In genomic region chr6:167244064-167244949, GRCh38 we compare ENCODE assay signal across 23 cellular contexts. TPM values are rescaled to one million over a fixed set of nuclear protein-coding genes. Genes with fewer than 3 reads are reported as not detected.
DNase-seq lines count a peak whose midpoint lies in the region; ATAC-seq and TF ChIP-seq lines count a peak whose summit lies in the region.
"Had no signal": no experiment of that assay in that cellular context is flagged by ENCODE, and none has a peak within 500 bp of the region (broad histone marks: within the 10 kb centered on the region; RNA-seq: fewer than 3 reads in every experiment).

No MANE protein-coding gene starts in this region.

- H3K9me3 ChIP-seq in neuron (ENCODE audit: low read length) (no peaks in the 10 kb centered on the region), Caco-2 (no peaks in the 10 kb centered on the region)
- H3K9me3 ChIP-seq: heart right ventricle, vagina had no signal

- H3K9me3 Mint-ChIP-seq in glutamatergic neuron (ENCODE audit: unreplicated experiment) = peaks cover 19% of the 10 kb centered on the region
- no peaks in the 10 kb centered on the region for H3K9me3 Mint-ChIP-seq in Caco-2 (ENCODE audit: unreplicated experiment)
- H3K9me3 Mint-ChIP-seq: activated CD4-positive, alpha-beta memory T cell treated with anti-CD3 and anti-CD28 coated beads, Interleukin-2, amount 10 ng/mL, durations not matched to agents 7 days and 5 days; activated naive CD4-positive, alpha-beta T cell treated with anti-CD3 and anti-CD28 coated beads, Interleukin-2, amount 50 U/mL, for 72 hours; activated T-cell treated with anti-CD3 and anti-CD28 coated beads, Interleukin-2, amount 50 U/mL, for 24 hours; natural killer cell had no signal

- no TSS peak for BruUV-seq in Caco-2 (replicated peaks; lab: Mats Ljungman, UMichigan)

- TF ChIP-seq CTCF in glutamatergic neuron (IDR thresholded peaks at IDR 0.05; ENCODE audit: partially characterized antibody, unreplicated experiment) = no peak
- no peak for TF ChIP-seq CTCF in Caco-2 (IDR thresholded peaks at IDR 0.05; ENCODE audit: insufficient read depth in 1 of 2, low read depth in 1 of 2, low read length in 1 of 2, severe bottlenecking in 1 of 2, unreplicated experiment in 1 of 2)

- intact Hi-C loops in Caco-2 (cut with micrococcal nuclease; ENCODE audit: unreplicated experiment) = no loop called here

- H3K27me3 Mint-ChIP-seq in glutamatergic neuron (ENCODE audit: unreplicated experiment) = peaks cover 11% of the 10 kb centered on the region
- no peaks in the 10 kb centered on the region for H3K27me3 Mint-ChIP-seq in Caco-2 (ENCODE audit: insufficient read depth, unreplicated experiment)

- CTCF ChIA-PET in Caco-2 (lab: Charles Lee) = no interaction called here

- H3K4me3 Mint-ChIP-seq in glutamatergic neuron (ENCODE audit: unreplicated experiment) (peak overlapping the region; percentile 14), Caco-2 (ENCODE audit: unreplicated experiment) (no peak overlapping the region)
- H3K4me3 Mint-ChIP-seq: activated CD4-positive, alpha-beta memory T cell treated with anti-CD3 and anti-CD28 coated beads, Interleukin-2, amount 10 ng/mL, durations not matched to agents 7 days and 5 days; activated T-cell treated with anti-CD3 and anti-CD28 coated beads, Interleukin-2, amount 50 U/mL, for 24 hours; CD4-positive, alpha-beta memory T cell; natural killer cell had no signal

- H2AFZ ChIP-seq in neuron (ENCODE audit: low read depth, low read length) = peak overlapping the region; percentile 33

- H3K36me3 ChIP-seq in neuron (ENCODE audit: insufficient read depth, low read length) (no peaks in the 10 kb centered on the region), Caco-2 (ENCODE audit: control insufficient read depth, insufficient read depth, low read length) (no peaks in the 10 kb centered on the region)
- H3K36me3 ChIP-seq: heart right ventricle, vagina had no signal

- DNase-seq in DMS 273 (lab: John Stamatoyannopoulos, UW; ENCODE audit: unreplicated experiment) (peak; percentile 47), NCI-H524 (lab: John Stamatoyannopoulos, UW) (peak; percentile 81 to 93), glutamatergic neuron (no peak), NCI-H1105 treated with DMSO at 0.1 percent for 48 hours (lab: John Stamatoyannopoulos, UW) (no peak), Caco-2 (no peak)
- DNase-seq in effector CD8-positive, alpha-beta T cell (lab: John Stamatoyannopoulos, UW) = no peak
- DNase-seq: activated CD4-positive, alpha-beta memory T cell treated with anti-CD3 and anti-CD28 coated beads, Interleukin-2, amount 10 ng/mL, durations not matched to agents 7 days and 5 days; activated T-cell treated with anti-CD3 and anti-CD28 coated beads, Interleukin-2, amount 50 U/mL, for 24 hours; CD4-positive, alpha-beta memory T cell; cortex of kidney; heart right ventricle; natural killer cell; NCI-H1105; OCI-M1; SHP77 treated with DMSO at 0.1 percent for 48 hours; stimulated activated CD4-positive, alpha-beta T cell treated with anti-CD3 and anti-CD28 coated beads, Interleukin-4, amount 100 ng/mL, for 4 hours had no signal

- no peak for ATAC-seq in GM21526 (IDR thresholded peaks at IDR 0.05; ENCODE audit: low FRiP score, unreplicated experiment)
- ATAC-seq: activated naive CD4-positive, alpha-beta T cell treated with anti-CD3 and anti-CD28 coated beads, Interleukin-2, amount 50 U/mL, for 72 hours; heart right ventricle; natural killer cell had no signal

- H3K4me1 Mint-ChIP-seq in glutamatergic neuron (ENCODE audit: low read depth, unreplicated experiment) (peaks cover 51% of the 10 kb centered on the region), Caco-2 (ENCODE audit: low read depth, unreplicated experiment) (peaks cover 5% of the 10 kb centered on the region)
- H3K4me1 Mint-ChIP-seq: activated CD4-positive, alpha-beta memory T cell treated with anti-CD3 and anti-CD28 coated beads, Interleukin-2, amount 10 ng/mL, durations not matched to agents 7 days and 5 days; natural killer cell had no signal

- H3K27me3 ChIP-seq in neuron (ENCODE audit: insufficient read depth, low read length) = no peaks in the 10 kb centered on the region
- H3K27me3 ChIP-seq in Caco-2 (replicated peaks; ENCODE audit: control insufficient read depth, insufficient read depth, low read length) = no peaks in the 10 kb centered on the region
- H3K27me3 ChIP-seq: vagina had no signal

- peaks cover 29% of the 10 kb centered on the region for H3K4me1 ChIP-seq in neuron (ENCODE audit: insufficient read depth, low read length)
- peaks cover 27% of the 10 kb centered on the region for H3K4me1 ChIP-seq in Caco-2
- H3K4me1 ChIP-seq: heart right ventricle, vagina had no signal

- H3K27ac Mint-ChIP-seq in glutamatergic neuron (ENCODE audit: unreplicated experiment) (peak overlapping the region; percentile 81), Caco-2 (ENCODE audit: unreplicated experiment) (no peak overlapping the region)
- H3K27ac Mint-ChIP-seq: activated CD4-positive, alpha-beta memory T cell treated with anti-CD3 and anti-CD28 coated beads, Interleukin-2, amount 10 ng/mL, durations not matched to agents 7 days and 5 days; activated naive CD4-positive, alpha-beta T cell treated with anti-CD3 and anti-CD28 coated beads, Interleukin-2, amount 50 U/mL, for 72 hours; activated T-cell treated with anti-CD3 and anti-CD28 coated beads, Interleukin-2, amount 50 U/mL, for 24 hours; natural killer cell had no signal

- H3K4me3 ChIP-seq in neuron (ENCODE audit: low read length) = no peak overlapping the region
- no peak overlapping the region for H3K4me3 ChIP-seq in Caco-2 (ENCODE audit: low read depth, low read length)
- H3K4me3 ChIP-seq: heart right ventricle, vagina had no signal

- POLR2A ChIA-PET in Caco-2 (lab: Charles Lee) = no interaction called here

- H3K36me3 Mint-ChIP-seq in glutamatergic neuron (ENCODE audit: unreplicated experiment) = no peaks in the 10 kb centered on the region
- H3K36me3 Mint-ChIP-seq in Caco-2 (ENCODE audit: insufficient read depth, unreplicated experiment) = no peaks in the 10 kb centered on the region
- H3K36me3 Mint-ChIP-seq: activated naive CD4-positive, alpha-beta T cell treated with anti-CD3 and anti-CD28 coated beads, Interleukin-2, amount 50 U/mL, for 72 hours; CD4-positive, alpha-beta memory T cell; natural killer cell had no signal

RNA-seq across cellular contexts. Expression of gene UNC93A, which starts 46.8 kb away (rescaled TPM):
- total RNA-seq in glutamatergic neuron (ENCODE audit: unreplicated experiment) = not detected
- total RNA-seq in Caco-2 (2022) = 32.3 and 36.1 TPM in 2 replicates
- total RNA-seq: activated CD4-positive, alpha-beta memory T cell treated with anti-CD3 and anti-CD28 coated beads, Interleukin-2, amount 10 ng/mL, durations not matched to agents 7 days and 5 days; activated naive CD4-positive, alpha-beta T cell treated with anti-CD3 and anti-CD28 coated beads, Interleukin-2, amount 50 U/mL, for 72 hours; CD4-positive, alpha-beta memory T cell; endothelial cell of umbilical vein; heart right ventricle; mesenteric fat pad; natural killer cell; T-helper 1 cell treated with Interleukin-12 subunit alpha and Interleukin-12 subunit beta and Interleukin-4 antibody, amounts not matched to agents 30 ng/mL and 1 ng/mL, for 36 hours had no signal

Comparison
In these comparisons a context has a peak if more than half of its experiments do, and no peak if none do; other contexts are left out.
1. DNase-seq: peak in DMS 273 (single experiment) and NCI-H524 (2 of 2); none in glutamatergic neuron (single experiment), effector CD8-positive, alpha-beta T cell (single experiment), NCI-H1105 treated with DMSO at 0.1 percent for 48 hours (single experiment) and Caco-2 (0 of 2).
2. RNA of gene UNC93A, which starts 46.8 kb away (total RNA-seq): 32.3 to 36.1 TPM in Caco-2; not detected in glutamatergic neuron (single experiment); every median in the first group is over 10 times any median in the second.